1 cellular context compared by ENCODE assay signal in the genomic region with DNA sequence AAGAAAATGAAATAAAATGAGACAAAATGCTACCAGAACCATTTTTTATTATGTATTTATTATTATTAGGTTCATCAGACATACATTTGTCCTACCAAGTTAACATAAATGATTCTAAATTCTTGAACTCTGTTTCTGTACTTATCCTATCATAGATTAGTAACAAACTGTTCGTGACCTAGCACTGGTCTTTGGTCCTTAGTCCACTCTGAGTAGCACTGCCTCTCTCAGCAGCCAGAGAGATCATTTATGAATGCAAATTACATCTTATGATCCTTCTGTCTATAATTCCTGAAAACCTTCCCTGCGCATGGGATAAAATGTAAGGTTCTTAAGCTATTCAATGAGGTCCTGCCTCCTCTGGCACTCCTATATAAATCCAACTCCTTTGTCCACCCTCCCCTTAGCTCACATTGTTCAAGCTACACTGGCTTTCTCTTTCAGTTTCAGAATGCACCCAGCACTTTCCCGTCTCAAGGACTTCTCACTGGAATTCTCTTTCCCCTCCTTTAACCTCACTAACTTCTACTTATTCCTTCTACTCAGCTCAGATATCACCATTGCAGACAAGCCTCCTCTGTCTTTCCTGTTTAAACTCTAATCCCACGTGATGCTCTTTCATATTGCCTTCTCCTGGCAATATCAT.
TF ChIP-seq lines count a peak whose summit lies in the region.

No MANE protein-coding gene starts in this region.

TF ChIP-seq in HepG2, 621 proteins besides CTCF, POLR2A, EP300 and RAD21:
- no peak for TF ChIP-seq ZNF121 (CRISPR knock-in tag; IDR thresholded peaks at IDR 0.05)
- TF ChIP-seq, protein P1, sequence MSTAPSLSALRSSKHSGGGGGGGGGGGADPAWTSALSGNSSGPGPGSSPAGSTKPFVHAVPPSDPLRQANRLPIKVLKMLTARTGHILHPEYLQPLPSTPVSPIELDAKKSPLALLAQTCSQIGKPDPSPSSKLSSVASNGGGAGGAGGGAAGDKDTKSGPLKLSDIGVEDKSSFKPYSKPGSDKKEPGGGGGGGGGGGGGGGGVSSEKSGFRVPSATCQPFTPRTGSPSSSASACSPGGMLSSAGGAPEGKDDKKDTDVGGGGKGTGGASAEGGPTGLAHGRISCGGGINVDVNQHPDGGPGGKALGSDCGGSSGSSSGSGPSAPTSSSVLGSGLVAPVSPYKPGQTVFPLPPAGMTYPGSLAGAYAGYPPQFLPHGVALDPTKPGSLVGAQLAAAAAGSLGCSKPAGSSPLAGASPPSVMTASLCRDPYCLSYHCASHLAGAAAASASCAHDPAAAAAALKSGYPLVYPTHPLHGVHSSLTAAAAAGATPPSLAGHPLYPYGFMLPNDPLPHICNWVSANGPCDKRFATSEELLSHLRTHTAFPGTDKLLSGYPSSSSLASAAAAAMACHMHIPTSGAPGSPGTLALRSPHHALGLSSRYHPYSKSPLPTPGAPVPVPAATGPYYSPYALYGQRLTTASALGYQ (CRISPR knock-in tag; IDR thresholded peaks at IDR 0.05), result no peak
- TF ChIP-seq, protein P2, sequence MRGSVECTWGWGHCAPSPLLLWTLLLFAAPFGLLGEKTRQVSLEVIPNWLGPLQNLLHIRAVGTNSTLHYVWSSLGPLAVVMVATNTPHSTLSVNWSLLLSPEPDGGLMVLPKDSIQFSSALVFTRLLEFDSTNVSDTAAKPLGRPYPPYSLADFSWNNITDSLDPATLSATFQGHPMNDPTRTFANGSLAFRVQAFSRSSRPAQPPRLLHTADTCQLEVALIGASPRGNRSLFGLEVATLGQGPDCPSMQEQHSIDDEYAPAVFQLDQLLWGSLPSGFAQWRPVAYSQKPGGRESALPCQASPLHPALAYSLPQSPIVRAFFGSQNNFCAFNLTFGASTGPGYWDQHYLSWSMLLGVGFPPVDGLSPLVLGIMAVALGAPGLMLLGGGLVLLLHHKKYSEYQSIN (CRISPR knock-in tag; IDR thresholded peaks at IDR 0.05; ENCODE audit: borderline replicate concordance), result no peak
- no peak for TF ChIP-seq ZNF777 (CRISPR knock-in tag; IDR thresholded peaks at IDR 0.05)
- TF ChIP-seq BORCS8-MEF2B (CRISPR knock-in tag; IDR thresholded peaks at IDR 0.05), result no peak
- TF ChIP-seq SRY (CRISPR knock-in tag; IDR thresholded peaks at IDR 0.05), result no peak
- no peak for TF ChIP-seq NFKBIZ (CRISPR knock-in tag; IDR thresholded peaks at IDR 0.05)
- no peak for TF ChIP-seq TSC22D2 (CRISPR knock-in tag; IDR thresholded peaks at IDR 0.05; ENCODE audit: borderline replicate concordance)
- TF ChIP-seq, protein P3, sequence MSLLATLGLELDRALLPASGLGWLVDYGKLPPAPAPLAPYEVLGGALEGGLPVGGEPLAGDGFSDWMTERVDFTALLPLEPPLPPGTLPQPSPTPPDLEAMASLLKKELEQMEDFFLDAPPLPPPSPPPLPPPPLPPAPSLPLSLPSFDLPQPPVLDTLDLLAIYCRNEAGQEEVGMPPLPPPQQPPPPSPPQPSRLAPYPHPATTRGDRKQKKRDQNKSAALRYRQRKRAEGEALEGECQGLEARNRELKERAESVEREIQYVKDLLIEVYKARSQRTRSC (CRISPR knock-in tag; IDR thresholded peaks at IDR 0.05; ENCODE audit: low read depth), result no peak
- TF ChIP-seq ZKSCAN5 (CRISPR knock-in tag; IDR thresholded peaks at IDR 0.05), result no peak
- TF ChIP-seq ZNF775 (CRISPR knock-in tag; IDR thresholded peaks at IDR 0.05; ENCODE audit: borderline replicate concordance), result no peak
- no peak for TF ChIP-seq NR2F6 (IDR thresholded peaks at IDR 0.05)
- no peak for TF ChIP-seq NR2F6 (CRISPR knock-in tag; IDR thresholded peaks at IDR 0.05)
- TF ChIP-seq IKZF1 (IDR thresholded peaks at IDR 0.05), result no peak
- TF ChIP-seq, protein P4, sequence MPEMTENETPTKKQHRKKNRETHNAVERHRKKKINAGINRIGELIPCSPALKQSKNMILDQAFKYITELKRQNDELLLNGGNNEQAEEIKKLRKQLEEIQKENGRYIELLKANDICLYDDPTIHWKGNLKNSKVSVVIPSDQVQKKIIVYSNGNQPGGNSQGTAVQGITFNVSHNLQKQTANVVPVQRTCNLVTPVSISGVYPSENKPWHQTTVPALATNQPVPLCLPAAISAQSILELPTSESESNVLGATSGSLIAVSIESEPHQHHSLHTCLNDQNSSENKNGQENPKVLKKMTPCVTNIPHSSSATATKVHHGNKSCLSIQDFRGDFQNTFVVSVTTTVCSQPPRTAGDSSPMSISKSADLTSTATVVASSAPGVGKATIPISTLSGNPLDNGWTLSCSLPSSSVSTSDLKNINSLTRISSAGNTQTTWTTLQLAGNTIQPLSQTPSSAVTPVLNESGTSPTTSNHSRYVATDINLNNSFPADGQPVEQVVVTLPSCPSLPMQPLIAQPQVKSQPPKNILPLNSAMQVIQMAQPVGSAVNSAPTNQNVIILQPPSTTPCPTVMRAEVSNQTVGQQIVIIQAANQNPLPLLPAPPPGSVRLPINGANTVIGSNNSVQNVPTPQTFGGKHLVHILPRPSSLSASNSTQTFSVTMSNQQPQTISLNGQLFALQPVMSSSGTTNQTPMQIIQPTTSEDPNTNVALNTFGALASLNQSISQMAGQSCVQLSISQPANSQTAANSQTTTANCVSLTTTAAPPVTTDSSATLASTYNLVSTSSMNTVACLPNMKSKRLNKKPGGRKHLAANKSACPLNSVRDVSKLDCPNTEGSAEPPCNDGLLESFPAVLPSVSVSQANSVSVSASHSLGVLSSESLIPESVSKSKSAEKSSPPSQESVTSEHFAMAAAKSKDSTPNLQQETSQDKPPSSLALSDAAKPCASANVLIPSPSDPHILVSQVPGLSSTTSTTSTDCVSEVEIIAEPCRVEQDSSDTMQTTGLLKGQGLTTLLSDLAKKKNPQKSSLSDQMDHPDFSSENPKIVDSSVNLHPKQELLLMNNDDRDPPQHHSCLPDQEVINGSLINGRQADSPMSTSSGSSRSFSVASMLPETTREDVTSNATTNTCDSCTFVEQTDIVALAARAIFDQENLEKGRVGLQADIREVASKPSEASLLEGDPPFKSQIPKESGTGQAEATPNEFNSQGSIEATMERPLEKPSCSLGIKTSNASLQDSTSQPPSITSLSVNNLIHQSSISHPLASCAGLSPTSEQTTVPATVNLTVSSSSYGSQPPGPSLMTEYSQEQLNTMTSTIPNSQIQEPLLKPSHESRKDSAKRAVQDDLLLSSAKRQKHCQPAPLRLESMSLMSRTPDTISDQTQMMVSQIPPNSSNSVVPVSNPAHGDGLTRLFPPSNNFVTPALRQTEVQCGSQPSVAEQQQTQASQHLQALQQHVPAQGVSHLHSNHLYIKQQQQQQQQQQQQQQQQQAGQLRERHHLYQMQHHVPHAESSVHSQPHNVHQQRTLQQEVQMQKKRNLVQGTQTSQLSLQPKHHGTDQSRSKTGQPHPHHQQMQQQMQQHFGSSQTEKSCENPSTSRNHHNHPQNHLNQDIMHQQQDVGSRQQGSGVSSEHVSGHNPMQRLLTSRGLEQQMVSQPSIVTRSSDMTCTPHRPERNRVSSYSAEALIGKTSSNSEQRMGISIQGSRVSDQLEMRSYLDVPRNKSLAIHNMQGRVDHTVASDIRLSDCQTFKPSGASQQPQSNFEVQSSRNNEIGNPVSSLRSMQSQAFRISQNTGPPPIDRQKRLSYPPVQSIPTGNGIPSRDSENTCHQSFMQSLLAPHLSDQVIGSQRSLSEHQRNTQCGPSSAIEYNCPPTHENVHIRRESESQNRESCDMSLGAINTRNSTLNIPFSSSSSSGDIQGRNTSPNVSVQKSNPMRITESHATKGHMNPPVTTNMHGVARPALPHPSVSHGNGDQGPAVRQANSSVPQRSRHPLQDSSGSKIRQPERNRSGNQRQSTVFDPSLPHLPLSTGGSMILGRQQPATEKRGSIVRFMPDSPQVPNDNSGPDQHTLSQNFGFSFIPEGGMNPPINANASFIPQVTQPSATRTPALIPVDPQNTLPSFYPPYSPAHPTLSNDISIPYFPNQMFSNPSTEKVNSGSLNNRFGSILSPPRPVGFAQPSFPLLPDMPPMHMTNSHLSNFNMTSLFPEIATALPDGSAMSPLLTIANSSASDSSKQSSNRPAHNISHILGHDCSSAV (CRISPR knock-in tag; IDR thresholded peaks at IDR 0.05; ENCODE audit: borderline replicate concordance), result no peak
- no peak for TF ChIP-seq ZBTB7A (CRISPR knock-in tag; IDR thresholded peaks at IDR 0.05)
- no peak for TF ChIP-seq CENPX (CRISPR knock-in tag; IDR thresholded peaks at IDR 0.05)
